In the genomic region with DNA sequence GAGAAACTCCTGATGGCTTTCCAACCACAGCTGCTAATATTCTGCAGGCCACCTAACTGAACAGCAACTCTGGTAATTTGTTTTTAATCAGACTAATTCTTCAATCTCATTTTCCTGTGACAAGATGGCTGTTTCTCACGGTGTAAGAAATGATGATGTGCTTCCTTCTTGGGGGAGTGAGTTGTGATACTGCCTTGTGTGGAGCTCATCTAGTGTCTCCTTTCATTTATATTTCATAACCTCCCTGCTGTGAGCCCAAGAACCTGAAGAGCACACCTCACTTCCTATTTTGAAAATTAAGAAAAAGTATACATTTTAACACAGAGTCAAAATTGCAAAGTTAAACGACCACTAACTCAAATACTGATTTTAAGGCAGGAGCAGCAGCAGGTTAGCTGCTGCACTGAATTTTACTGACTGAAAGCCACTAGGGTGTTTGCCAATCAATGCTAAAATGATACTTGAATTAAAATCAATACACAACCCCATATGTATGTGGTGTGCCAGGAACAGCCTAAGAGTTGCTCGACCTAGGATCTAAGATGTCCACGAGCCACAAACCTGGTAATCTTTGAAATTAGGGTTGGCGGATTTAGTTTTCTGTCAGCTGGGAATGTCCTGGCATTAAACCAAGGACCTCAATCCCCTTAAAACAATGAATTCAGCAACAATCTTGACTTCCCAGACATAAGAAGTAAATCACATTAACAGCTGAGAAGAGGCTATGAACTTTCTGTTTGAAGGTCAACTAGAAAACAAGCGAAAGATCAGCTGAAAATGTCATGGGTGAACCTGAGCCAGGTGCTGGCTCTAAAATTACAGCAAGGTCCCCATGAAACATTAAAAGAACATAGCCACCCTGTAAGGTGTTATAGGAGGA, we compare ENCODE assay signal across 17 cellular contexts. TPM values are rescaled to one million over a fixed set of nuclear protein-coding genes. Genes with fewer than 3 reads are reported as not detected.
A peak's percentile ranks its signal among the peaks of the same experiment; 100 is the strongest.
DNase-seq lines count a peak whose midpoint lies in the region; ATAC-seq lines count a peak whose summit lies in the region.
"Had no signal": no experiment of that assay in that cellular context is flagged by ENCODE, and none has a peak within 500 bp of the region (broad histone marks: within the 10 kb centered on the region; RNA-seq: fewer than 3 reads in every experiment).

No MANE protein-coding gene starts in this region.

- peak overlapping the region; percentile 52 for H3K27ac Mint-ChIP-seq in activated CD8-positive, alpha-beta memory T cell treated with anti-CD3 and anti-CD28 coated beads, Interleukin-2, amount 10 ng/mL, durations not matched to agents 7 days and 5 days
- H3K27ac Mint-ChIP-seq: H9 had no signal

- H3K27ac ChIP-seq in skeletal muscle tissue (ENCODE audit: low read depth, low read length) (no peak overlapping the region), caudate nucleus (ENCODE audit: low read depth, low read length) (no peak overlapping the region)
- H3K27ac ChIP-seq: RWPE1, uterus had no signal

- H3K36me3 Mint-ChIP-seq in activated CD8-positive, alpha-beta memory T cell treated with anti-CD3 and anti-CD28 coated beads, Interleukin-2, amount 10 ng/mL, durations not matched to agents 7 days and 5 days, result peaks cover 17% of the 10 kb centered on the region

- peaks cover 17 to 21% (median 17%) of the 10 kb centered on the region in 3 donors for H3K4me1 ChIP-seq in skeletal muscle tissue (ENCODE audit: control insufficient read depth in 3 of 3, insufficient read depth in 3 of 3, low read length in 3 of 3)
- H3K4me1 ChIP-seq: uterus had no signal

- no peak overlapping the region for H3K4me3 Mint-ChIP-seq in activated CD8-positive, alpha-beta memory T cell treated with anti-CD3 and anti-CD28 coated beads, Interleukin-2, amount 10 ng/mL, durations not matched to agents 7 days and 5 days
- H3K4me3 Mint-ChIP-seq: H9 had no signal

- DNase-seq in activated CD8-positive, alpha-beta memory T cell treated with anti-CD3 and anti-CD28 coated beads, Interleukin-2, amount 10 ng/mL, durations not matched to agents 7 days and 5 days, result no peak
- DNase-seq in activated CD8-positive, alpha-beta memory T cell treated with anti-CD3 and anti-CD28 coated beads for 24 hours, result no peak
- DNase-seq in SK-N-DZ (ENCODE audit: low spot score) (peak; percentile 79), left colon (no peak), caudate nucleus (lab: John Stamatoyannopoulos, UW) (no peak), inferior parietal cortex (ENCODE audit: extremely low spot score) (no peak)
- DNase-seq: activated CD4-positive, alpha-beta T cell treated with anti-CD3 and anti-CD28 coated beads for 48 hours; activated effector memory CD4-positive, alpha-beta T cell treated with Interleukin-2 at 50 U/mL for 16 hours; COR-L47; H9; heart right ventricle; NCI-H2029 treated with DMSO at 0.1 percent for 48 hours; NCI-H748 treated with DMSO at 0.1 percent for 48 hours; uterus had no signal

- H3K27me3 Mint-ChIP-seq in activated CD8-positive, alpha-beta memory T cell treated with anti-CD3 and anti-CD28 coated beads, Interleukin-2, amount 10 ng/mL, durations not matched to agents 7 days and 5 days, result no peaks in the 10 kb centered on the region

- H3K4me1 Mint-ChIP-seq in activated CD8-positive, alpha-beta memory T cell treated with anti-CD3 and anti-CD28 coated beads, Interleukin-2, amount 10 ng/mL, durations not matched to agents 7 days and 5 days, result peaks cover 60% of the 10 kb centered on the region

- intact Hi-C loops in left colon (cut with DNase I, micrococcal nuclease), result no loop called here

- CTCF ChIA-PET in activated CD8-positive, alpha-beta memory T cell treated with anti-CD3 and anti-CD28 coated beads, Interleukin-2, amount 10 ng/mL, durations not matched to agents 7 days and 5 days (lab: Charles Lee), result interaction anchor here (1.5 to 1.8 kb wide), 3 partner anchors 23 to 57 kb away, joined by 3 to 4 read pairs (median 3); no protein-coding TSS in a partner anchor

- H3K9me3 Mint-ChIP-seq in activated CD8-positive, alpha-beta memory T cell treated with anti-CD3 and anti-CD28 coated beads, Interleukin-2, amount 10 ng/mL, durations not matched to agents 7 days and 5 days (ENCODE audit: low read depth), result peaks cover 2% of the 10 kb centered on the region
- H3K9me3 Mint-ChIP-seq: H9 had no signal

- H3K36me3 ChIP-seq in skeletal muscle tissue (ENCODE audit: control insufficient read depth in 3 of 3, insufficient read depth in 3 of 3, low read length in 3 of 3), result no peaks in the 10 kb centered on the region
- H3K36me3 ChIP-seq: heart right ventricle, uterus had no signal

- H3K9ac ChIP-seq in skeletal muscle tissue (ENCODE audit: low read depth in 1 of 3, low read length in 3 of 3), result peak overlapping the region in 2 of 3 donors; percentile 21 to 35

- H3K4me3 ChIP-seq in skeletal muscle tissue (ENCODE audit: low read length in 3 of 3), result peak overlapping the region in 2 of 3 donors; percentile 0 to 22
- H3K4me3 ChIP-seq: heart right ventricle, uterus had no signal

- H3K27me3 ChIP-seq in skeletal muscle tissue (ENCODE audit: control insufficient read depth in 3 of 3, insufficient read depth in 3 of 3, low read length in 3 of 3), result no peaks in the 10 kb centered on the region
- H3K27me3 ChIP-seq: heart right ventricle, uterus had no signal

- H3K9me3 ChIP-seq in skeletal muscle tissue (ENCODE audit: control insufficient read depth in 3 of 3, low read length in 3 of 3), result no peaks in the 10 kb centered on the region
- H3K9me3 ChIP-seq: heart right ventricle, uterus had no signal

- ATAC-seq in activated CD8-positive, alpha-beta memory T cell treated with anti-CD3 and anti-CD28 coated beads, Interleukin-2, amount 10 ng/mL, durations not matched to agents 7 days and 5 days, result no peak
- ATAC-seq in left colon, result peak; percentile 31
- ATAC-seq in HG03571 (IDR thresholded peaks at IDR 0.05; ENCODE audit: unreplicated experiment), result no peak

RNA-seq across cellular contexts. Expression of a gene that starts 57.7 kb away (rescaled TPM):
- total RNA-seq in activated CD8-positive, alpha-beta memory T cell treated with anti-CD3 and anti-CD28 coated beads, Interleukin-2, amount 10 ng/mL, durations not matched to agents 7 days and 5 days, result 10 to 100 TPM; 21.5 to 22.6 TPM
- 1.7 and 3.7 TPM in 2 replicates for polyA plus RNA-seq in SK-N-DZ (2014; cell fraction: cytosol; rRNA removed)
- 0.84 and 1.5 TPM in 2 replicates for polyA plus RNA-seq in SK-N-DZ (2014; cell fraction: nucleus; rRNA removed)
- total RNA-seq in left colon (1 to 10 TPM in 1 of 2 donors, under 1 TPM in 1; 0.67 to 1.3 TPM), skeletal muscle tissue (3.7 TPM)
